In the genomic region with DNA sequence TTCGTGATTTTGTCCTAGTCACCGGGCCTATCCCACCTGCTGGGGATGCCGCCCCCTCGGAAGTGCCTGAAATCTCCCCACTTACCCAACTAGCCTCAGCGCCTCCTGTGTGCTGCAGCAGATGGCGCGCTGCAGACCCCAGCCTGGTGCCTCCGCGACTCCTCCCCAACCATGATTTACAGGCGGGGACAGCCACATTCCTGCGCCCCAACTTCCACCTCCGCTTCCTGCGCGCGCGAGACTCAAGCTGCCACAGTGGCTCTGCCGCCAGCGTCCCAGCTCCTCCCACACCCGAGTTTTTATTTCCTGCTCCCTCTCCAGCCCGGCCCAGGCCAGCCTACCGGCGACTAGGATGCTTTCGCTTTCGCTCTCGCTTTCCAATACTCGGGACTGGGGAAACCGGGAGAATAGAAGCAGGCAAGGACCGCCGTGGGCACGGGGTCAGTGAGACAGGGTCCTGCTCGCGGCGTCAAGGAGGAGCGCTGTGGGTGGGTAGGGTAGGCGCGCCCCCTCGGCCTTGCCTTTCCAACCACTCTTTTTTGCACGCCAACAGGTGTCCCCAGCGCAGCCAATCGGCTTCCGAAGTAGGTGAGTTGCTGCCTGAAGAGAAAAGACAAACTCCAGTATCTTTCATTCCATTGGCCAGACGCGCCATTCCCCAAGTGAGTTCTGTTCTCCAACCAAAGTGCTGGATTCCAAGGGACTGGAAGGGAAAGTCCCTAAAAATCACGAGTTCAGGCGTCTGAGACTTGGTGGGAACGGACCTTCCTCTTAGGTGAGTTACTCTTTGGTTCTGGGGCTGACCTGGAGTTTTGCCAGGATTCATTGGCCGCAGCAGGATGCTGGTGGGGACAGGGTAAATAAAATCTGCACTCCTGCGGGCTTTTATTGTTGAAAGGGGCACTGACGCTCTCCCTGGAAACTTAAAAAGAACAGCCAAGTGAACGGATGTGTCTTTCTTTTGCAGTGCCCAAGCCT, we compare ENCODE assay signal across 8 cellular contexts. TPM values are rescaled to one million over a fixed set of nuclear protein-coding genes. Genes with fewer than 3 reads are reported as not detected.
A peak's percentile ranks its signal among the peaks of the same experiment; 100 is the strongest.
DNase-seq lines count a peak whose midpoint lies in the region; ATAC-seq and TF ChIP-seq lines count a peak whose summit lies in the region.

TSS of gene FAM111A (plus strand) at position 327 of the 978 bp plus-strand sequence. CDS start 6,017 bp downstream, outside the sequence.

- H3K4me1 ChIP-seq in Caco-2, result peaks cover 21% of the 10 kb centered on the region
- H3K4me1 ChIP-seq in PC-3 (ENCODE audit: insufficient read depth, low read length), result peaks cover 38% of the 10 kb centered on the region
- peaks cover 22% of the 10 kb centered on the region for H3K4me1 ChIP-seq in mucosa of stomach (ENCODE audit: control insufficient read depth, insufficient read depth, low read length)

- H3K9me2 ChIP-seq in PC-3 (replicated peaks; ENCODE audit: low read length), result no peaks in the 10 kb centered on the region

- POLR2A ChIA-PET in Caco-2 (lab: Charles Lee), result interaction anchor here (0.5 to 1.8 kb wide), 6 partner anchors 8 to 407 kb away, joined by 3 to 11 read pairs (median 5); partner anchors contain the start of gene FAM111B
- POLR2A ChIA-PET in PC-3 (lab: Charles Lee; ENCODE audit: unreplicated experiment), result interaction anchor here (0.6 kb wide), 2 partner anchors 31 to 526 kb away, joined by 3 to 4 read pairs; partner anchors contain the start of gene PATL1

- H3K27ac Mint-ChIP-seq in Caco-2 (ENCODE audit: unreplicated experiment), result peak within 1 kb of the TSS; percentile 94
- peak within 1 kb of the TSS; percentile 95 for H3K27ac Mint-ChIP-seq in activated T-cell treated with anti-CD3 and anti-CD28 coated beads, Interleukin-2, amount 50 U/mL, for 24 hours

- H3K9me3 Mint-ChIP-seq in Caco-2 (ENCODE audit: unreplicated experiment), result no peaks in the 10 kb centered on the region
- H3K9me3 Mint-ChIP-seq in activated T-cell treated with anti-CD3 and anti-CD28 coated beads, Interleukin-2, amount 50 U/mL, for 24 hours, result no peaks in the 10 kb centered on the region

- H3K9ac ChIP-seq in PC-3 (ENCODE audit: low read length) (peak within 1 kb of the TSS; percentile 77), mucosa of stomach (ENCODE audit: low read length) (peak within 1 kb of the TSS; percentile 86)

- peak within 1 kb of the TSS; percentile 98 for H3K4me3 Mint-ChIP-seq in Caco-2 (ENCODE audit: unreplicated experiment)
- H3K4me3 Mint-ChIP-seq in activated T-cell treated with anti-CD3 and anti-CD28 coated beads, Interleukin-2, amount 50 U/mL, for 24 hours, result peak within 1 kb of the TSS; percentile 94

- H3F3A ChIP-seq in PC-3 (ENCODE audit: low read length, unreplicated experiment), result no peaks in the 10 kb centered on the region

- peak within 1 kb of the TSS; percentile 68 for H3K27ac ChIP-seq in PC-3 (ENCODE audit: low read length)

- TF ChIP-seq CTCF in Caco-2 (IDR thresholded peaks at IDR 0.05; ENCODE audit: insufficient read depth in 1 of 2, low read depth in 1 of 2, low read length in 1 of 2, severe bottlenecking in 1 of 2, unreplicated experiment in 1 of 2), result peak in 1 of 2 experiments; percentile 75
- TF ChIP-seq CTCF in PC-3 (conservative IDR thresholded peaks at IDR 0.05; ENCODE audit: low read depth, low read length), result peak; percentile 49

- CTCF ChIA-PET in Caco-2 (lab: Charles Lee) (interaction anchor here (0.7 to 1.8 kb wide), 5 partner anchors 12 to 84 kb away, joined by 3 to 35 read pairs (median 10); no protein-coding TSS in a partner anchor), PC-3 (lab: Charles Lee) (interaction anchor here (0.6 to 1.8 kb wide), 2 partner anchors 15 to 461 kb away, joined by 4 to 13 read pairs; no protein-coding TSS in a partner anchor)

- intact Hi-C loops in Caco-2 (cut with micrococcal nuclease; ENCODE audit: unreplicated experiment) (loop anchor here (1.0 to 10.0 kb wide), 7 partner anchors 11 to 564 kb away; partner anchors contain the start of genes FAM111B and ZFP91), PC-3 (cut with micrococcal nuclease) (loop anchor here (1.0 to 10.0 kb wide), 4 partner anchors 15 to 566 kb away; partner anchors contain the start of genes FAM111B, LPXN and ZFP91)

- DNase-seq in Caco-2, result peak; percentile 92 to 95
- DNase-seq in HS-5 (ENCODE audit: low read depth), result peak; percentile 69
- peak; percentile 96 for DNase-seq in PC-3
- peak; percentile 86 for DNase-seq in activated T-cell treated with anti-CD3 and anti-CD28 coated beads, Interleukin-2, amount 50 U/mL, for 24 hours
- peak; percentile 86 for DNase-seq in stimulated activated CD8-positive, alpha-beta memory T cell treated with anti-CD3 and anti-CD28 coated beads, Interleukin-4, amount 100 ng/mL, for 48 hours

- peaks cover 45% of the 10 kb centered on the region for H3K4me1 Mint-ChIP-seq in Caco-2 (ENCODE audit: low read depth, unreplicated experiment)
- peaks cover 59% of the 10 kb centered on the region for H3K4me1 Mint-ChIP-seq in activated T-cell treated with anti-CD3 and anti-CD28 coated beads, Interleukin-2, amount 50 U/mL, for 24 hours (ENCODE audit: low read depth)

- no peaks in the 10 kb centered on the region for H3K27me3 ChIP-seq in Caco-2 (replicated peaks; ENCODE audit: control insufficient read depth, insufficient read depth, low read length)
- H3K27me3 ChIP-seq in PC-3 (ENCODE audit: low read length), result no peaks in the 10 kb centered on the region
- H3K27me3 ChIP-seq in mucosa of stomach (ENCODE audit: control insufficient read depth, insufficient read depth, low read length), result no peaks in the 10 kb centered on the region

- H3K4me3 ChIP-seq in Caco-2 (ENCODE audit: low read depth, low read length) (peak within 1 kb of the TSS; percentile 55), PC-3 (ENCODE audit: low read length) (peak within 1 kb of the TSS; percentile 79), mucosa of stomach (ENCODE audit: low read length) (peak within 1 kb of the TSS; percentile 44)

- BruUV-seq in Caco-2 (replicated peaks; lab: Mats Ljungman, UMichigan), result no TSS peak
- BruUV-seq in PC-3 (replicated peaks; lab: Mats Ljungman, UMichigan), result no TSS peak

- H2AFZ ChIP-seq in PC-3 (ENCODE audit: low read length), result peak within 1 kb of the TSS; percentile 85

- H4K20me1 ChIP-seq in PC-3 (ENCODE audit: low read length), result no peaks in the 10 kb centered on the region

- H3K4me2 ChIP-seq in PC-3 (ENCODE audit: low read length), result peak within 1 kb of the TSS; percentile 94

- ATAC-seq in GM19468 (IDR thresholded peaks at IDR 0.05; ENCODE audit: extremely low read depth, unreplicated experiment) (peak; percentile 59), PC-3 (peak; percentile 77), esophagus mucosa (peak; percentile 92)

- no peaks in the 10 kb centered on the region for H3K27me3 Mint-ChIP-seq in Caco-2 (ENCODE audit: insufficient read depth, unreplicated experiment)
- no peaks in the 10 kb centered on the region for H3K27me3 Mint-ChIP-seq in activated T-cell treated with anti-CD3 and anti-CD28 coated beads, Interleukin-2, amount 50 U/mL, for 24 hours

- H3K36me3 ChIP-seq in Caco-2 (ENCODE audit: control insufficient read depth, insufficient read depth, low read length) (peaks cover 1% of the 10 kb centered on the region), PC-3 (ENCODE audit: low read depth, low read length) (0 out of 2 replicates have a peak, but pooled peaks cover 12% of the 10 kb centered on the region), mucosa of stomach (ENCODE audit: control insufficient read depth, insufficient read depth, low read length) (no peaks in the 10 kb centered on the region)

- H3K36me3 Mint-ChIP-seq in Caco-2 (ENCODE audit: insufficient read depth, unreplicated experiment), result peaks cover 35% of the 10 kb centered on the region
- peaks cover 61% of the 10 kb centered on the region for H3K36me3 Mint-ChIP-seq in activated T-cell treated with anti-CD3 and anti-CD28 coated beads, Interleukin-2, amount 50 U/mL, for 24 hours (ENCODE audit: low read depth)

- H3K9me3 ChIP-seq in Caco-2 (no peaks in the 10 kb centered on the region), PC-3 (ENCODE audit: low read length) (no peaks in the 10 kb centered on the region), mucosa of stomach (ENCODE audit: control insufficient read depth, low read length) (no peaks in the 10 kb centered on the region)

- H3K79me2 ChIP-seq in PC-3 (ENCODE audit: low read length), result peaks cover 43% of the 10 kb centered on the region

RNA-seq across cellular contexts. Expression of gene FAM111A, which starts in this region (rescaled TPM):
- 76.1 and 78.8 TPM in 2 replicates for total RNA-seq in Caco-2 (2022)
- 38.9 and 49.2 TPM in 2 replicates for total RNA-seq in PC-3 (2014; rRNA removed)
- 7.5 TPM for total RNA-seq in esophagus mucosa

Comparison
In these comparisons a context has a peak if more than half of its experiments do, and no peak if none do; other contexts are left out.
1. Peak in every context shown above with its lines: DNase-seq, ATAC-seq, H3K4me3 ChIP-seq and H3K27ac ChIP-seq.